6 cellular contexts compared by ENCODE assay signal in genomic region chr17:79587421-79587820, GRCh38. TPM values are rescaled to one million over a fixed set of nuclear protein-coding genes. Genes with fewer than 3 reads are reported as not detected.
"Had no signal": no experiment of that assay in that cellular context is flagged by ENCODE, and none has a peak within 500 bp of the region (broad histone marks: within the 10 kb centered on the region; RNA-seq: fewer than 3 reads in every experiment).

No MANE protein-coding gene starts in this region.

- H3K9me3 Mint-ChIP-seq: GM23338, H9 had no signal

- H3K4me3 Mint-ChIP-seq: GM23338, H9 had no signal

- ATAC-seq: GM23338, HepG2, K562 had no signal

- H2AFZ ChIP-seq: GM23338 had no signal

- H3K4me3 ChIP-seq: GM23338, K562 had no signal

- H3K27ac Mint-ChIP-seq: GM23338, H9 had no signal

- H3K4me2 ChIP-seq: GM23338 had no signal

- H3K27ac ChIP-seq: HL-60 had no signal

- DNase-seq: H9, HCEC 1CT had no signal

RNA-seq across cellular contexts. Expression of gene RBFOX3, which starts 23.4 kb away (rescaled TPM):
- total RNA-seq: HepG2, K562 had no signal
- polyA plus RNA-seq: HepG2, K562 had no signal
